In genomic region chr15:92082217-92082843, GRCh38 we compare ENCODE assay signal across 8 cellular contexts.
DNase-seq lines count a peak whose midpoint lies in the region; ATAC-seq and TF ChIP-seq lines count a peak whose summit lies in the region.
"Had no signal": no experiment of that assay in that cellular context is flagged by ENCODE, and none has a peak within 500 bp of the region (broad histone marks: within the 10 kb centered on the region; RNA-seq: fewer than 3 reads in every experiment).

No MANE protein-coding gene starts in this region.

- ATAC-seq in HG02885 (IDR thresholded peaks at IDR 0.05; ENCODE audit: poor library complexity, unreplicated experiment), result peak; percentile 61
- peak; percentile 54 to 73 for ATAC-seq in natural killer cell treated with Interleukin-12 subunit alpha and Interleukin-12 subunit beta and Interleukin-15 and Interleukin-18, amount 100 ng/mL, for 72 hours

- H3K9me3 ChIP-seq in esophagus squamous epithelium (no peaks in the 10 kb centered on the region), transverse colon (no peaks in the 10 kb centered on the region)

- H3K4me1 Mint-ChIP-seq in natural killer cell treated with Interleukin-12 subunit alpha and Interleukin-12 subunit beta and Interleukin-15 and Interleukin-18, amount 100 ng/mL, for 72 hours (ENCODE audit: low read depth in 2 of 2), result peaks cover 0 to 9% of the 10 kb centered on the region in 2 donors

- H3K4me3 Mint-ChIP-seq in natural killer cell treated with Interleukin-12 subunit alpha and Interleukin-12 subunit beta and Interleukin-15 and Interleukin-18, amount 100 ng/mL, for 72 hours, result no peak overlapping the region
- H3K4me3 Mint-ChIP-seq: dendritic cell treated with granulocyte-macrophage colony-stimulating factor and Interleukin-4, amounts not matched to agents 40 ng/mL and 50 ng/mL, for 4 days had no signal

- no peak overlapping the region for H3K27ac ChIP-seq in esophagus squamous epithelium
- H3K27ac ChIP-seq in transverse colon, result no peak overlapping the region

- TF ChIP-seq POLR2A in esophagus squamous epithelium (IDR thresholded peaks at IDR 0.05) (no peak), transverse colon (IDR thresholded peaks at IDR 0.05) (no peak)

- H3K27me3 ChIP-seq in esophagus squamous epithelium (no peaks in the 10 kb centered on the region), transverse colon (no peaks in the 10 kb centered on the region)

- H3K9me3 Mint-ChIP-seq in natural killer cell treated with Interleukin-12 subunit alpha and Interleukin-12 subunit beta and Interleukin-15 and Interleukin-18, amount 100 ng/mL, for 72 hours, result no peaks in the 10 kb centered on the region
- H3K9me3 Mint-ChIP-seq: dendritic cell treated with granulocyte-macrophage colony-stimulating factor and Interleukin-4, amounts not matched to agents 40 ng/mL and 50 ng/mL, for 4 days had no signal

- TF ChIP-seq CTCF in GM10248 (IDR thresholded peaks at IDR 0.05; ENCODE audit: control extremely low read depth, extremely low read depth, low read depth, missing control alignments), result peak; percentile 83
- TF ChIP-seq CTCF in esophagus squamous epithelium (IDR thresholded peaks at IDR 0.05), result peak; percentile 33 to 82 (median 76)
- peak; percentile 69 to 80 (median 74) for TF ChIP-seq CTCF in transverse colon (IDR thresholded peaks at IDR 0.05)

- CTCF ChIA-PET in GM10248 (lab: Yijun Ruan, JAX), result interaction anchor here (1.3 to 5.9 kb wide), 3 partner anchors 12 to 780 kb away, joined by 4 to 33 read pairs (median 4); no protein-coding TSS in a partner anchor

- WGBS in esophagus squamous epithelium, 2 donors, result 18% methylated on average over 9 of the region's 9 CpGs
- WGBS in transverse colon (ENCODE audit: low coverage in 1 of 2), 2 donors, result 22 to 80% methylated on average over 2 to 9 of the region's 9 CpGs

- no peak for TF ChIP-seq EP300 in transverse colon (IDR thresholded peaks at IDR 0.05; ENCODE audit: low read depth)

- no peak overlapping the region for H3K4me3 ChIP-seq in esophagus squamous epithelium
- H3K4me3 ChIP-seq in transverse colon, result no peak overlapping the region

- no peaks in the 10 kb centered on the region for H3K27me3 Mint-ChIP-seq in natural killer cell treated with Interleukin-12 subunit alpha and Interleukin-12 subunit beta and Interleukin-15 and Interleukin-18, amount 100 ng/mL, for 72 hours
- H3K27me3 Mint-ChIP-seq: dendritic cell treated with granulocyte-macrophage colony-stimulating factor and Interleukin-4, amounts not matched to agents 40 ng/mL and 50 ng/mL, for 4 days had no signal

- H3K36me3 Mint-ChIP-seq in natural killer cell treated with Interleukin-12 subunit alpha and Interleukin-12 subunit beta and Interleukin-15 and Interleukin-18, amount 100 ng/mL, for 72 hours, result no peaks in the 10 kb centered on the region

- H3K36me3 ChIP-seq in esophagus squamous epithelium (no peaks in the 10 kb centered on the region), transverse colon (no peaks in the 10 kb centered on the region)

- no peak overlapping the region for H3K27ac Mint-ChIP-seq in natural killer cell treated with Interleukin-12 subunit alpha and Interleukin-12 subunit beta and Interleukin-15 and Interleukin-18, amount 100 ng/mL, for 72 hours
- H3K27ac Mint-ChIP-seq: dendritic cell treated with granulocyte-macrophage colony-stimulating factor and Interleukin-4, amounts not matched to agents 40 ng/mL and 50 ng/mL, for 4 days had no signal

- intact Hi-C loops in esophagus squamous epithelium (cut with DNase I) (no loop called here), transverse colon (cut with DNase I; ENCODE audit: low total_unique reads) (loop anchor here (2.0 kb wide), 1 partner anchor 780 kb away; no protein-coding TSS in a partner anchor)

- DNase-seq in GM10248 (ENCODE audit: extremely low spot score) (peak; percentile 52), NCI-H748 treated with DMSO at 0.1 percent for 48 hours (lab: John Stamatoyannopoulos, UW) (peak; percentile 62), esophagus squamous epithelium (lab: John Stamatoyannopoulos, UW) (no peak), transverse colon (peak; percentile 64)
- peak; percentile 50 for DNase-seq in activated CD8-positive, alpha-beta memory T cell treated with anti-CD3 and anti-CD28 coated beads, Interleukin-2, amount 50 U/mL, for 4 hours
- no peak for DNase-seq in natural killer cell treated with Interleukin-12 subunit alpha and Interleukin-12 subunit beta and Interleukin-15 and Interleukin-18, amount 100 ng/mL, for 72 hours (ENCODE audit: low spot score)

- POLR2A ChIA-PET in GM10248 (lab: Yijun Ruan, JAX), result no interaction called here

- in situ Hi-C loops in transverse colon (cut with MboI; ENCODE audit: low pct_ligation_motif_present in 1 of 4, low pct_unique_long_range_greater_than_20kb in 1 of 4, low sequenced_read_pairs in 3 of 4), result loop anchor here (10.0 to 25.0 kb wide), 6 partner anchors 238 to 788 kb away; no protein-coding TSS in a partner anchor

- peaks cover 0 to 32% (median 6%) of the 10 kb centered on the region in 3 donors for H3K4me1 ChIP-seq in esophagus squamous epithelium
- peaks cover 0 to 7% (median 0%) of the 10 kb centered on the region in 4 donors for H3K4me1 ChIP-seq in transverse colon

Comparison
In these comparisons a context has a peak if more than half of its experiments do, and no peak if none do; other contexts are left out.
1. DNase-seq: peak in GM10248 (single experiment), NCI-H748 treated with DMSO at 0.1 percent for 48 hours (single experiment), activated CD8-positive, alpha-beta memory T cell treated with anti-CD3 and anti-CD28 coated beads, Interleukin-2, amount 50 U/mL, for 4 hours (single experiment) and transverse colon (single experiment); none in esophagus squamous epithelium (single experiment) and natural killer cell treated with Interleukin-12 subunit alpha and Interleukin-12 subunit beta and Interleukin-15 and Interleukin-18, amount 100 ng/mL, for 72 hours (single experiment).
2. Peak in every context shown above with its lines, with median percentiles within 50 percentile points of each other: CTCF ChIP-seq.